In the genomic region with DNA sequence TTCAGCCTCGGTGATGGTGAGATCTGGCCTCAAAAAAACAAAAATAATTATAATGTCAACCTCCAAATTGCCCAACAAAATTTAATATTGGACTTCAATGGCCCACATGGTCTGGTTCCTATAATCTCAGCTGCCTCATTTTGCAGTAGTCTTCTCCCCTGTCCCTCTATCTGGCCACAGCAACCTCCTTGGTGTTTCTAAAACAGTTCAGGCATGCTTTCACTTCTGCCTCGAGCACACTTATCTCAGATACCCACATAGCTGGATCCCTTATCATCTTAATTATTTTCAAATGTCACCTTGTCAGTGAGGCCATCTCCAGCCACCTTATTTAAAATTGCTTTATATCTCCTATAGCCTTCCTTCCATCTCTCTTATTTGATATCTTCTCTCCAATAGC, we compare ENCODE assay signal across 25 cellular contexts.
"Had no signal": no experiment of that assay in that cellular context is flagged by ENCODE, and none has a peak within 500 bp of the region (broad histone marks: within the 10 kb centered on the region; RNA-seq: fewer than 3 reads in every experiment).

No MANE protein-coding gene starts in this region.

- H3K4me3 ChIP-seq: stomach, suprapubic skin, testis, thoracic aorta, thyroid gland, tibial artery, tibial nerve, transverse colon, upper lobe of left lung, upper lobe of right lung, uterus, vagina had no signal

- H3K9me3 ChIP-seq: suprapubic skin, testis, thoracic aorta, thyroid gland, transverse colon, upper lobe of left lung, upper lobe of right lung, uterus, vagina had no signal

- ATAC-seq: stimulated activated effector memory CD8-positive, alpha-beta T cell treated with anti-CD3 and anti-CD28 coated beads, Interleukin-12 subunit alpha, Interleukin-12 subunit beta, amount 100 ng/mL, for 72 hours; stimulated activated memory B cell treated with anti-CD40 and anti-IgM and Interleukin-4, amounts not matched to agents 10 μg/mL and 1 μg/mL and 100 μg/mL, for 72 hours; stimulated activated naive B cell treated with anti-CD40 and anti-IgM and Interleukin-4, amounts not matched to agents 10 μg/mL and 1 μg/mL and 100 μg/mL, for 72 hours; stimulated activated naive CD8-positive, alpha-beta T cell treated with anti-CD3 and anti-CD28 coated beads, Interleukin-15, amount 100 ng/mL, for 72 hours; stimulated activated naive CD8-positive, alpha-beta T cell treated with anti-CD3 and anti-CD28 coated beads, Interleukin-15, Interleukin-2, amounts not matched to agents 100 U/mL and 50 U/mL, for 24 hours; upper lobe of right lung had no signal

- H3K36me3 ChIP-seq: stomach, suprapubic skin, thoracic aorta, thyroid gland, transverse colon, upper lobe of left lung, upper lobe of right lung, uterus, vagina had no signal

- H3K27ac ChIP-seq: stomach, suprapubic skin, testis, thoracic aorta, thyroid gland, tibial artery, tibial nerve, transverse colon, upper lobe of left lung, upper lobe of right lung, uterus, vagina had no signal

- H3K4me1 ChIP-seq: stomach, suprapubic skin, testis, thyroid gland, tibial artery, tibial nerve, transverse colon, upper lobe of left lung, upper lobe of right lung, uterus, vagina had no signal

- H3K27me3 ChIP-seq: stomach, suprapubic skin, testis, thyroid gland, tibial artery, tibial nerve, transverse colon, upper lobe of left lung, upper lobe of right lung, uterus, vagina had no signal

- DNase-seq: stimulated activated CD4-positive, alpha-beta T cell treated with anti-CD3 and anti-CD28 coated beads, Interleukin-2, amount 100 ng/mL, for 48 hours; stimulated activated CD4-positive, alpha-beta T cell treated with anti-CD3 and anti-CD28 coated beads, Interleukin-4, amount 100 ng/mL, for 1 hour; stimulated activated CD4-positive, alpha-beta T cell treated with anti-CD3 and anti-CD28 coated beads, Interleukin-4, amount 100 ng/mL, for 24 hours; stimulated activated CD4-positive, alpha-beta T cell treated with anti-CD3 and anti-CD28 coated beads, Interleukin-4, amount 100 ng/mL, for 4 hours; stimulated activated CD8-positive, alpha-beta memory T cell treated with anti-CD3 and anti-CD28 coated beads, Interleukin-4, amount 100 ng/mL, for 48 hours; stimulated activated naive B cell treated with anti-CD40 and anti-IgM and Interleukin-4, amounts not matched to agents 10 μg/mL and 1 μg/mL and 100 μg/mL, for 72 hours; stimulated activated naive CD4-positive, alpha-beta T cell; stimulated activated naive CD4-positive, alpha-beta T cell treated with Interleukin-2 at 50 U/mL for 16 hours; stimulated activated naive CD8-positive, alpha-beta T cell treated with anti-CD3 and anti-CD28 coated beads, Interleukin-15, amount 100 ng/mL, for 72 hours; stimulated activated naive CD8-positive, alpha-beta T cell treated with anti-CD3 and anti-CD28 coated beads, Interleukin-15, Interleukin-2, amounts not matched to agents 100 U/mL and 50 U/mL, for 24 hours; stomach; substantia nigra; testis; thyroid gland; tibial artery; transverse colon; upper lobe of left lung; upper lobe of right lung; uterus had no signal
